Comparison of ENCODE assay signal across 8 cellular contexts in genomic region chr10:13302821-13303555, GRCh38. TPM values are rescaled to one million over a fixed set of nuclear protein-coding genes. Genes with fewer than 3 reads are reported as not detected.
DNase-seq lines count a peak whose midpoint lies in the region; ATAC-seq, FAIRE-seq and TF ChIP-seq lines count a peak whose summit lies in the region.

No MANE protein-coding gene starts in this region.

- H3K27ac Mint-ChIP-seq in T-helper 2 cell treated with Interferon-gamma antibody and Interleukin-4, amounts not matched to agents 5 μg/mL and 100 μg/mL, for 36 hours, result peak overlapping the region; percentile 99
- peak overlapping the region; percentile 98 for H3K27ac Mint-ChIP-seq in T-helper 17 cell

- no peaks in the 10 kb centered on the region for H3K27me3 ChIP-seq in stomach smooth muscle (ENCODE audit: control insufficient read depth in 1 of 2, insufficient read depth in 2 of 2, low read length in 2 of 2)

- H3K9me3 Mint-ChIP-seq in T-helper 2 cell treated with Interferon-gamma antibody and Interleukin-4, amounts not matched to agents 5 μg/mL and 100 μg/mL, for 36 hours, result no peaks in the 10 kb centered on the region

- peak overlapping the region; percentile 86 for H3K4me3 Mint-ChIP-seq in T-helper 2 cell treated with Interferon-gamma antibody and Interleukin-4, amounts not matched to agents 5 μg/mL and 100 μg/mL, for 36 hours
- peak overlapping the region; percentile 80 for H3K4me3 Mint-ChIP-seq in T-helper 17 cell

- H3K9me3 ChIP-seq in T-helper 17 cell (ENCODE audit: control insufficient read depth, low read length, poor library complexity, severe bottlenecking) (no peaks in the 10 kb centered on the region), kidney (ENCODE audit: control insufficient read depth in 1 of 2, low read length in 2 of 2) (no peaks in the 10 kb centered on the region), stomach smooth muscle (ENCODE audit: control insufficient read depth in 2 of 2, low read length in 2 of 2) (no peaks in the 10 kb centered on the region)

- H3K36me3 Mint-ChIP-seq in T-helper 2 cell treated with Interferon-gamma antibody and Interleukin-4, amounts not matched to agents 5 μg/mL and 100 μg/mL, for 36 hours (ENCODE audit: low read depth), result peaks cover 1% of the 10 kb centered on the region
- H3K36me3 Mint-ChIP-seq in T-helper 17 cell (ENCODE audit: low read depth), result peaks cover 3% of the 10 kb centered on the region

- H3K36me3 ChIP-seq in kidney (ENCODE audit: control insufficient read depth in 1 of 2, insufficient read depth in 2 of 2, low read length in 2 of 2) (no peaks in the 10 kb centered on the region), stomach smooth muscle (ENCODE audit: control insufficient read depth in 2 of 2, insufficient read depth in 2 of 2, low read length in 2 of 2) (no peaks in the 10 kb centered on the region)

- DNase-seq in T-helper 2 cell treated with Interferon-gamma antibody and Interleukin-4, amounts not matched to agents 5 μg/mL and 100 μg/mL, for 36 hours (ENCODE audit: low spot score), result no peak
- DNase-seq in T-helper 2 cell (no peak), T-helper 17 cell (no peak), kidney (no peak), dedifferentiated amniotic fluid mesenchymal stem cell (ENCODE audit: extremely low spot score) (no peak), HUDEP-2 (lab: John Stamatoyannopoulos, UW; ENCODE audit: unreplicated experiment in 76 of 76) (no peak)

- H3K4me1 Mint-ChIP-seq in T-helper 2 cell treated with Interferon-gamma antibody and Interleukin-4, amounts not matched to agents 5 μg/mL and 100 μg/mL, for 36 hours (ENCODE audit: low read depth), result peaks cover 14% of the 10 kb centered on the region
- H3K4me1 Mint-ChIP-seq in T-helper 17 cell, result peaks cover 19% of the 10 kb centered on the region

- no peak for FAIRE-seq in kidney (lab: Jason Lieb, UNC)

- intact Hi-C loops in kidney (cut with DNase I), result no loop called here

- ATAC-seq in T-helper 17 cell, result no peak
- no peak for ATAC-seq in HG02571 (IDR thresholded peaks at IDR 0.05; ENCODE audit: unreplicated experiment)

- H3K9ac ChIP-seq in kidney (ENCODE audit: low read length in 2 of 2) (no peak overlapping the region), stomach smooth muscle (ENCODE audit: low read length in 2 of 2) (no peak overlapping the region)

- H3K27ac ChIP-seq in kidney (ENCODE audit: low read depth in 2 of 2, low read length in 2 of 2), result peak overlapping the region; percentile 96
- no peak overlapping the region for H3K27ac ChIP-seq in stomach smooth muscle (ENCODE audit: low read length)

- H3K4me3 ChIP-seq in kidney (ENCODE audit: low read length in 2 of 2) (peak overlapping the region in 1 of 2 donors; percentile 79), stomach smooth muscle (ENCODE audit: low read length in 2 of 2) (peak overlapping the region; percentile 54 to 83)

- H3K4me1 ChIP-seq in kidney (ENCODE audit: control insufficient read depth in 1 of 2, insufficient read depth in 1 of 2, low read depth in 1 of 2, low read length in 2 of 2) (peaks cover 0 to 5% of the 10 kb centered on the region in 2 donors), stomach smooth muscle (ENCODE audit: control insufficient read depth, insufficient read depth, low read length) (peaks cover 8% of the 10 kb centered on the region)

- TF ChIP-seq CTCF in kidney (IDR thresholded peaks at IDR 0.05; ENCODE audit: borderline replicate concordance, extremely low read depth, insufficient read depth), result no peak

- H3K27me3 Mint-ChIP-seq in T-helper 2 cell treated with Interferon-gamma antibody and Interleukin-4, amounts not matched to agents 5 μg/mL and 100 μg/mL, for 36 hours (ENCODE audit: low read depth), result no peaks in the 10 kb centered on the region
- H3K27me3 Mint-ChIP-seq in T-helper 17 cell, result no peaks in the 10 kb centered on the region

RNA-seq across cellular contexts. Expression of gene PHYH, which starts 3.1 kb away (rescaled TPM):
- 10 to 100 TPM; 10.9 to 14.6 TPM for total RNA-seq in T-helper 17 cell
- 45.8 TPM for total RNA-seq in kidney
- polyA plus RNA-seq in kidney (ENCODE audit: insufficient read depth, low read depth, low replicate concordance), result 166 TPM

RNA-seq across cellular contexts. Expression of gene SEPHS1, which starts 45.1 kb away (rescaled TPM):
- 10 to 100 TPM; 18.9 to 20.2 TPM for total RNA-seq in T-helper 17 cell
- 53.5 TPM for total RNA-seq in kidney
- polyA plus RNA-seq in kidney (ENCODE audit: insufficient read depth, low read depth, low replicate concordance), result 48.8 TPM
